In the genomic region with DNA sequence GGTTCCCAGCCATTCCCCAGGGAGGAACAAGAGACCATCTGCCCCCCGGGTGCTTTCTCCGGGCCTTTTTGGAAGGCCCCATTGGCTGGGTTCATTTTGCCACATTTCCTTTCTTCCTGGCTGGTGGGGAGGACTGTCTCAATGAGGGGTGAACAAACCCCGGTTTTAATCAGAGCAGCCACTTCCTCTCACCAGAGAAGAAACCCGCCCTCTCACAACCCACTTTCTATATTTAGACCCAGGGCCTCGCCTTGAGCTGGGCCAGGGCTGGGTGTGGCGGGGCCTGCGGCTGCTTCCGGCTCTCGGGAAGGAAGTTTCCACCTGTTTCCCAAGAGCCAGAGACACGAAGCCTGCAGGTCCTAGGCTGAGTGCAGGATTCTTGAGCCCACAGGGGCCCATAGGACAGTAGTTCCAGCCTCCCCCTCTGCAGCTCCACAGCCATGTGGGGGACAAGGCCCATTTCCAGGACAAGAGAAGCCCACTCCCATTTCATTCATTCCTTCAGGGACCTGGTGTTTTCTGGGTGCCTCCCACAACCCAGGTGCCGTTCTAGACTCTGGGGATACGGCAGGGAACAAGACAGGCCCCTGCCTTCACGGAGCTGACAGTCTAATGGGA, we compare ENCODE assay signal across 1 cellular context.
TF ChIP-seq lines count a peak whose summit lies in the region.

No MANE protein-coding gene starts in this region.

TF ChIP-seq in K562, 482 proteins besides CTCF, POLR2A, EP300 and RAD21 (continued from another document and continues in another):
- TF ChIP-seq THAP7 (CRISPR knock-in tag; IDR thresholded peaks at IDR 0.05) (no peak), IRF1 (CRISPR knock-in tag; IDR thresholded peaks at IDR 0.05; ENCODE audit: borderline replicate concordance) (no peak; the same call in 1 of the 2 replicates), TSHZ1 (CRISPR knock-in tag; IDR thresholded peaks at IDR 0.05) (0 out of 2 replicates have a peak, but pooled peaks have one; percentile 56), RREB1 (CRISPR knock-in tag; IDR thresholded peaks at IDR 0.05) (peak; percentile 64; the same call in 1 of the 2 replicates), CXXC5 (CRISPR knock-in tag; IDR thresholded peaks at IDR 0.05) (peak; percentile 59), ETV5 (CRISPR knock-in tag; IDR thresholded peaks at IDR 0.05; ENCODE audit: low read depth) (peak; percentile 93), ZNF253 (CRISPR knock-in tag; conservative IDR thresholded peaks at IDR 0.05) (no peak), CBFB (CRISPR knock-in tag; IDR thresholded peaks at IDR 0.05) (no peak), TFE3 (CRISPR knock-in tag; IDR thresholded peaks at IDR 0.05) (no peak), SMARCE1 (IDR thresholded peaks at IDR 0.05) (no peak), STAT5A (IDR thresholded peaks at IDR 0.05; ENCODE audit: borderline replicate concordance, low read length) (no peak), ZNF76 (CRISPR knock-in tag; IDR thresholded peaks at IDR 0.05; ENCODE audit: borderline replicate concordance) (peak; percentile 35; the same call in 1 of the 2 replicates), IFI16 (CRISPR knock-in tag; IDR thresholded peaks at IDR 0.05) (no peak), MXI1 (IDR thresholded peaks at IDR 0.05; ENCODE audit: low read depth, low read length) (no peak; the same call in 1 of the 2 replicates), KDM2B (CRISPR knock-in tag; IDR thresholded peaks at IDR 0.05) (no peak), ZNF224 (CRISPR knock-in tag; IDR thresholded peaks at IDR 0.05) (no peak), ETS2 (tag; IDR thresholded peaks at IDR 0.05; ENCODE audit: borderline replicate concordance, poor library complexity, severe bottlenecking) (no peak), NR2C1 (IDR thresholded peaks at IDR 0.05) (no peak), NR2C1 (tag; IDR thresholded peaks at IDR 0.05) (peak; percentile 47; the same call in 1 of the 2 replicates), MYNN (IDR thresholded peaks at IDR 0.05) (no peak), MYNN (CRISPR knock-in tag; IDR thresholded peaks at IDR 0.05) (no peak), MTF1 (CRISPR knock-in tag; IDR thresholded peaks at IDR 0.05; ENCODE audit: borderline replicate concordance) (no peak), POLR3G (IDR thresholded peaks at IDR 0.05; ENCODE audit: extremely low read depth, insufficient read length, insufficient replicate concordance) (no peak), RFX7 (CRISPR knock-in tag; IDR thresholded peaks at IDR 0.05) (no peak)
- TF ChIP-seq, protein P1, sequence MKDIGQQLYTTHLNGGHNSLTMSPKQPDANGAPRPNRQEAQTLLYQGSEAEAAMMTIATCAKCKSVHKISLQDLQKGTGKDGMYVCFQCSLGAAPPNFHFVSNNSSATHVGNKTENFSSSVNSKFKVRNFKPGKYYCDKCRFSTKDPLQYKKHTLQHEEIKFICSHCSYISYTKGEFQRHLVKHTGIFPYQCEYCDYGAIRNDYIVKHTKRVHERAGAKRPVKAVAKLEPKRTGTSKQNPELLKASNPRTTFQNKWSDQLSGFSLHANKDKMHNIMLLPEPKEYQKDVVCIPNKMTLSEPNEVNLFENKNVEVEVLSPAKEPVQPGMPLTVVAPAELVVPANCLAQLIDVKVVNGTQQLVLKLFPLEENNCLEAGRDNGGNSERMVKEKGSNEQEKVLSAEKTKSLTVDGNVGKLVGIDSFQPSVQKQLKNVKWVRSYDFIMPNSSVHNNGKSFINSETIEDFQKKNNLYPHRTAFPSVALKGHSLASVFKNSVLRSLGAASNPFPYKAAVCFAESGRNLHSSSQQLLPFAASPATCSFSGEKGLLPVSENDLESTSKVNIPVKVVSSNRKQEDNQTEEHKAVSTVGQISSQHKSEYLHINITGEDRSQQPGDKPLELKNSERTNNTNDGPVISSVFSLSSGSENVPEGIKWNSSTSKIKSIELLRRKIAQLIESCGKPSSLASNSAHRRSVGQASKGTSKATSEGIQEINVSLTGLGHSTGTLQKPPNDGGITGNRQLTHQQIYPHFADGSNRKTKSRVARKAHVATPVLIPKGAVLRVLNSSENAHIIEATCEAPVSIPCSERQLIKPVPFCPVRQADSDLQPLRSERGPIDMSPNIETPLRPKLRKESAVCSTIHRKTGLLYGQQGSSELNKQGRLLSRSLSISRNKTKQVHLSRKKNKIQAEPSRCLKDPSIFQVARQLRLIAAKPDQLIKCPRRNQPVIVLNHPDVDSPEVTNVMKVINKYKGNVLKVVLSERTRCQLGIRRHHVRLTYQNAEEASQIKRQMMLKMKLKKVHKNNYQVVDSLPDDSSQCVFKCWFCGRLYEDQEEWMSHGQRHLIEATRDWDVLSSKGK (CRISPR knock-in tag; IDR thresholded peaks at IDR 0.05), result no peak
- TF ChIP-seq, protein P2, sequence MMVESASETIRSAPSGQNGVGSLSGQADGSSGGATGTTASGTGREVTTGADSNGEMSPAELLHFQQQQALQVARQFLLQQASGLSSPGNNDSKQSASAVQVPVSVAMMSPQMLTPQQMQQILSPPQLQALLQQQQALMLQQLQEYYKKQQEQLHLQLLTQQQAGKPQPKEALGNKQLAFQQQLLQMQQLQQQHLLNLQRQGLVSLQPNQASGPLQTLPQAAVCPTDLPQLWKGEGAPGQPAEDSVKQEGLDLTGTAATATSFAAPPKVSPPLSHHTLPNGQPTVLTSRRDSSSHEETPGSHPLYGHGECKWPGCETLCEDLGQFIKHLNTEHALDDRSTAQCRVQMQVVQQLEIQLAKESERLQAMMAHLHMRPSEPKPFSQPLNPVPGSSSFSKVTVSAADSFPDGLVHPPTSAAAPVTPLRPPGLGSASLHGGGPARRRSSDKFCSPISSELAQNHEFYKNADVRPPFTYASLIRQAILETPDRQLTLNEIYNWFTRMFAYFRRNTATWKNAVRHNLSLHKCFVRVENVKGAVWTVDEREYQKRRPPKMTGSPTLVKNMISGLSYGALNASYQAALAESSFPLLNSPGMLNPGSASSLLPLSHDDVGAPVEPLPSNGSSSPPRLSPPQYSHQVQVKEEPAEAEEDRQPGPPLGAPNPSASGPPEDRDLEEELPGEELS (CRISPR knock-in tag; IDR thresholded peaks at IDR 0.05; ENCODE audit: borderline replicate concordance), result peak; percentile 60; the same call in 1 of the 2 replicates
- TF ChIP-seq, protein P3, sequence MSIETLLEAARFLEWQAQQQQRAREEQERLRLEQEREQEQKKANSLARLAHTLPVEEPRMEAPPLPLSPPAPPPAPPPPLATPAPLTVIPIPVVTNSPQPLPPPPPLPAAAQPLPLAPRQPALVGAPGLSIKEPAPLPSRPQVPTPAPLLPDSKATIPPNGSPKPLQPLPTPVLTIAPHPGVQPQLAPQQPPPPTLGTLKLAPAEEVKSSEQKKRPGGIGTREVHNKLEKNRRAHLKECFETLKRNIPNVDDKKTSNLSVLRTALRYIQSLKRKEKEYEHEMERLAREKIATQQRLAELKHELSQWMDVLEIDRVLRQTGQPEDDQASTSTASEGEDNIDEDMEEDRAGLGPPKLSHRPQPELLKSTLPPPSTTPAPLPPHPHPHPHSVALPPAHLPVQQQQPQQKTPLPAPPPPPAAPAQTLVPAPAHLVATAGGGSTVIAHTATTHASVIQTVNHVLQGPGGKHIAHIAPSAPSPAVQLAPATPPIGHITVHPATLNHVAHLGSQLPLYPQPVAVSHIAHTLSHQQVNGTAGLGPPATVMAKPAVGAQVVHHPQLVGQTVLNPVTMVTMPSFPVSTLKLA (conservative IDR thresholded peaks at IDR 0.05), result 0 out of 4 replicates have a peak, but pooled peaks of 1 of the 2 experiments have one; percentile 45
- TF ChIP-seq, protein P4, sequence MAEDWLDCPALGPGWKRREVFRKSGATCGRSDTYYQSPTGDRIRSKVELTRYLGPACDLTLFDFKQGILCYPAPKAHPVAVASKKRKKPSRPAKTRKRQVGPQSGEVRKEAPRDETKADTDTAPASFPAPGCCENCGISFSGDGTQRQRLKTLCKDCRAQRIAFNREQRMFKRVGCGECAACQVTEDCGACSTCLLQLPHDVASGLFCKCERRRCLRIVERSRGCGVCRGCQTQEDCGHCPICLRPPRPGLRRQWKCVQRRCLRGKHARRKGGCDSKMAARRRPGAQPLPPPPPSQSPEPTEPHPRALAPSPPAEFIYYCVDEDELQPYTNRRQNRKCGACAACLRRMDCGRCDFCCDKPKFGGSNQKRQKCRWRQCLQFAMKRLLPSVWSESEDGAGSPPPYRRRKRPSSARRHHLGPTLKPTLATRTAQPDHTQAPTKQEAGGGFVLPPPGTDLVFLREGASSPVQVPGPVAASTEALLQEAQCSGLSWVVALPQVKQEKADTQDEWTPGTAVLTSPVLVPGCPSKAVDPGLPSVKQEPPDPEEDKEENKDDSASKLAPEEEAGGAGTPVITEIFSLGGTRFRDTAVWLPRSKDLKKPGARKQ (CRISPR knock-in tag; IDR thresholded peaks at IDR 0.05), result no peak
- TF ChIP-seq, protein P5, sequence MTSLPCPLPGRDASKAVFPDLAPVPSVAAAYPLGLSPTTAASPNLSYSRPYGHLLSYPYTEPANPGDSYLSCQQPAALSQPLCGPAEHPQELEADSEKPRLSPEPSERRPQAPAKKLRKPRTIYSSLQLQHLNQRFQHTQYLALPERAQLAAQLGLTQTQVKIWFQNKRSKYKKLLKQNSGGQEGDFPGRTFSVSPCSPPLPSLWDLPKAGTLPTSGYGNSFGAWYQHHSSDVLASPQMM (CRISPR knock-in tag; IDR thresholded peaks at IDR 0.05), result no peak
